2 cellular contexts compared by ENCODE assay signal in the genomic region with DNA sequence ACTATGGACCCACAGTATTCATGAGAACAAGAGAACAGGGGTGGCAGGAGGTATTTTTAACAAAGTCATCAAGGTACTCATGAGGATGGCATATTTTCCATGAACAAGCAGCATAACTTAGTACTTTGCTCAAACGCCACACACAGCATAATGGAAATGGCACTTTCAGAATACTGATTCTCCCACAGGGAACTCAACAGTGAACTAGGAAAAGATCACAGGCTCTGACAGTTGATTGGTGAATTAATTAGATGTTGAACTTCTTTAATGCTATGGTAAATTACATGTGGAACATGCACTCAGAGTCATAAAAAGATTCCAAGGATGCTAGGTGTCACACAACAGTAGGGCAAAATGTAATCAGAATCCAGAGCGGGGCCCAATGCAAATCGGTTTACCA.
TF ChIP-seq lines count a peak whose summit lies in the region.

No MANE protein-coding gene starts in this region.

TF ChIP-seq in GM23338, 12 proteins besides CTCF, POLR2A, EP300 and RAD21 (continued from another document):
- TF ChIP-seq, protein P1, sequence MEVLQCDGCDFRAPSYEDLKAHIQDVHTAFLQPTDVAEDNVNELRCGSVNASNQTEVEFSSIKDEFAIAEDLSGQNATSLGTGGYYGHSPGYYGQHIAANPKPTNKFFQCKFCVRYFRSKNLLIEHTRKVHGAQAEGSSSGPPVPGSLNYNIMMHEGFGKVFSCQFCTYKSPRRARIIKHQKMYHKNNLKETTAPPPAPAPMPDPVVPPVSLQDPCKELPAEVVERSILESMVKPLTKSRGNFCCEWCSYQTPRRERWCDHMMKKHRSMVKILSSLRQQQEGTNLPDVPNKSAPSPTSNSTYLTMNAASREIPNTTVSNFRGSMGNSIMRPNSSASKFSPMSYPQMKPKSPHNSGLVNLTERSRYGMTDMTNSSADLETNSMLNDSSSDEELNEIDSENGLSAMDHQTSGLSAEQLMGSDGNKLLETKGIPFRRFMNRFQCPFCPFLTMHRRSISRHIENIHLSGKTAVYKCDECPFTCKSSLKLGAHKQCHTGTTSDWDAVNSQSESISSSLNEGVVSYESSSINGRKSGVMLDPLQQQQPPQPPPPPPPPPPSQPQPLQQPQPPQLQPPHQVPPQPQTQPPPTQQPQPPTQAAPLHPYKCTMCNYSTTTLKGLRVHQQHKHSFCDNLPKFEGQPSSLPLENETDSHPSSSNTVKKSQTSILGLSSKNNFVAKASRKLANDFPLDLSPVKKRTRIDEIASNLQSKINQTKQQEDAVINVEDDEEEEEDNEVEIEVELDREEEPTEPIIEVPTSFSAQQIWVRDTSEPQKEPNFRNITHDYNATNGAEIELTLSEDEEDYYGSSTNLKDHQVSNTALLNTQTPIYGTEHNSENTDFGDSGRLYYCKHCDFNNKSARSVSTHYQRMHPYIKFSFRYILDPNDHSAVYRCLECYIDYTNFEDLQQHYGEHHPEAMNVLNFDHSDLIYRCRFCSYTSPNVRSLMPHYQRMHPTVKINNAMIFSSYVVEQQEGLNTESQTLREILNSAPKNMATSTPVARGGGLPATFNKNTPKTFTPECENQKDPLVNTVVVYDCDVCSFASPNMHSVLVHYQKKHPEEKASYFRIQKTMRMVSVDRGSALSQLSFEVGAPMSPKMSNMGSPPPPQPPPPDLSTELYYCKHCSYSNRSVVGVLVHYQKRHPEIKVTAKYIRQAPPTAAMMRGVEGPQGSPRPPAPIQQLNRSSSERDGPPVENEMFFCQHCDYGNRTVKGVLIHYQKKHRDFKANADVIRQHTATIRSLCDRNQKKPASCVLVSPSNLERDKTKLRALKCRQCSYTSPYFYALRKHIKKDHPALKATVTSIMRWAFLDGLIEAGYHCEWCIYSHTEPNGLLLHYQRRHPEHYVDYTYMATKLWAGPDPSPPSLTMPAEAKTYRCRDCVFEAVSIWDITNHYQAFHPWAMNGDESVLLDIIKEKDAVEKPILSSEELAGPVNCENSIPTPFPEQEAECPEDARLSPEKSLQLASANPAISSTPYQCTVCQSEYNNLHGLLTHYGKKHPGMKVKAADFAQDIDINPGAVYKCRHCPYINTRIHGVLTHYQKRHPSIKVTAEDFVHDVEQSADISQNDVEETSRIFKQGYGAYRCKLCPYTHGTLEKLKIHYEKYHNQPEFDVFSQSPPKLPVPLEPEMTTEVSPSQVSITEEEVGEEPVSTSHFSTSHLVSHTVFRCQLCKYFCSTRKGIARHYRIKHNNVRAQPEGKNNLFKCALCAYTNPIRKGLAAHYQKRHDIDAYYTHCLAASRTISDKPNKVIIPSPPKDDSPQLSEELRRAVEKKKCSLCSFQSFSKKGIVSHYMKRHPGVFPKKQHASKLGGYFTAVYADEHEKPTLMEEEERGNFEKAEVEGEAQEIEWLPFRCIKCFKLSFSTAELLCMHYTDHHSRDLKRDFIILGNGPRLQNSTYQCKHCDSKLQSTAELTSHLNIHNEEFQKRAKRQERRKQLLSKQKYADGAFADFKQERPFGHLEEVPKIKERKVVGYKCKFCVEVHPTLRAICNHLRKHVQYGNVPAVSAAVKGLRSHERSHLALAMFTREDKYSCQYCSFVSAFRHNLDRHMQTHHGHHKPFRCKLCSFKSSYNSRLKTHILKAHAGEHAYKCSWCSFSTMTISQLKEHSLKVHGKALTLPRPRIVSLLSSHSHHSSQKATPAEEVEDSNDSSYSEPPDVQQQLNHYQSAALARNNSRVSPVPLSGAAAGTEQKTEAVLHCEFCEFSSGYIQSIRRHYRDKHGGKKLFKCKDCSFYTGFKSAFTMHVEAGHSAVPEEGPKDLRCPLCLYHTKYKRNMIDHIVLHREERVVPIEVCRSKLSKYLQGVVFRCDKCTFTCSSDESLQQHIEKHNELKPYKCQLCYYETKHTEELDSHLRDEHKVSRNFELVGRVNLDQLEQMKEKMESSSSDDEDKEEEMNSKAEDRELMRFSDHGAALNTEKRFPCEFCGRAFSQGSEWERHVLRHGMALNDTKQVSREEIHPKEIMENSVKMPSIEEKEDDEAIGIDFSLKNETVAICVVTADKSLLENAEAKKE (CRISPR knock-in tag; IDR thresholded peaks at IDR 0.05), result no peak
- no peak for TF ChIP-seq JUNB (IDR thresholded peaks at IDR 0.05; ENCODE audit: unreplicated experiment)
- no peak for TF ChIP-seq ZNF114 (CRISPR knock-in tag; IDR thresholded peaks at IDR 0.05)
- TF ChIP-seq NANOG (IDR thresholded peaks at IDR 0.05; ENCODE audit: borderline replicate concordance), result no peak

TF ChIP-seq in neural cell, 6 proteins besides CTCF, POLR2A, EP300 and RAD21 (continued from another document):
- TF ChIP-seq, protein P2, sequence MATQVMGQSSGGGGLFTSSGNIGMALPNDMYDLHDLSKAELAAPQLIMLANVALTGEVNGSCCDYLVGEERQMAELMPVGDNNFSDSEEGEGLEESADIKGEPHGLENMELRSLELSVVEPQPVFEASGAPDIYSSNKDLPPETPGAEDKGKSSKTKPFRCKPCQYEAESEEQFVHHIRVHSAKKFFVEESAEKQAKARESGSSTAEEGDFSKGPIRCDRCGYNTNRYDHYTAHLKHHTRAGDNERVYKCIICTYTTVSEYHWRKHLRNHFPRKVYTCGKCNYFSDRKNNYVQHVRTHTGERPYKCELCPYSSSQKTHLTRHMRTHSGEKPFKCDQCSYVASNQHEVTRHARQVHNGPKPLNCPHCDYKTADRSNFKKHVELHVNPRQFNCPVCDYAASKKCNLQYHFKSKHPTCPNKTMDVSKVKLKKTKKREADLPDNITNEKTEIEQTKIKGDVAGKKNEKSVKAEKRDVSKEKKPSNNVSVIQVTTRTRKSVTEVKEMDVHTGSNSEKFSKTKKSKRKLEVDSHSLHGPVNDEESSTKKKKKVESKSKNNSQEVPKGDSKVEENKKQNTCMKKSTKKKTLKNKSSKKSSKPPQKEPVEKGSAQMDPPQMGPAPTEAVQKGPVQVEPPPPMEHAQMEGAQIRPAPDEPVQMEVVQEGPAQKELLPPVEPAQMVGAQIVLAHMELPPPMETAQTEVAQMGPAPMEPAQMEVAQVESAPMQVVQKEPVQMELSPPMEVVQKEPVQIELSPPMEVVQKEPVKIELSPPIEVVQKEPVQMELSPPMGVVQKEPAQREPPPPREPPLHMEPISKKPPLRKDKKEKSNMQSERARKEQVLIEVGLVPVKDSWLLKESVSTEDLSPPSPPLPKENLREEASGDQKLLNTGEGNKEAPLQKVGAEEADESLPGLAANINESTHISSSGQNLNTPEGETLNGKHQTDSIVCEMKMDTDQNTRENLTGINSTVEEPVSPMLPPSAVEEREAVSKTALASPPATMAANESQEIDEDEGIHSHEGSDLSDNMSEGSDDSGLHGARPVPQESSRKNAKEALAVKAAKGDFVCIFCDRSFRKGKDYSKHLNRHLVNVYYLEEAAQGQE (IDR thresholded peaks at IDR 0.05; ENCODE audit: borderline replicate concordance), result peak; percentile 60
- TF ChIP-seq SMC3 (conservative IDR thresholded peaks at IDR 0.05; ENCODE audit: poor library complexity) (no peak), TAF1 (IDR thresholded peaks at IDR 0.05; ENCODE audit: low read depth) (no peak), POLR2AphosphoS5 (IDR thresholded peaks at IDR 0.05) (peak; percentile 26)
